12 cellular contexts compared by ENCODE assay signal in the genomic region with DNA sequence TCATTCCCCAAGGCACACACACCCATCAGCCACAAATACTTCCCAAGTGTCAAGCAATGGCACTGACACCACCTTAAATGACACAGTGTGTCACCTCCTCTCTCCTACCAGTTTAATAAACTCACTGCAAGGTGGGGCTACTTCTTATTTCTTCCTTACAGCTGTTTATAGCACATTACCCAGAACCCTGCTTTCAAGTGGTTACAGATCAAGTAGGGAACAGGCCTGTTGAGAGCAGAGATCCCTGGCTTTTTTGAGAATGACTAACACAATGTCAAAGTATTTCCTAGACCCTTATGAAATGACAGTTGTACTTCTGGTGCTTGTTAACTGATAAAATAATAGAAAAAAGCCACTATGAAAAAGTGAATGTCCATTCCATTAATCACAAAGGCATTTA. TPM values are rescaled to one million over a fixed set of nuclear protein-coding genes. Genes with fewer than 3 reads are reported as not detected.
DNase-seq lines count a peak whose midpoint lies in the region; ATAC-seq lines count a peak whose summit lies in the region.
"Had no signal": no experiment of that assay in that cellular context is flagged by ENCODE, and none has a peak within 500 bp of the region (broad histone marks: within the 10 kb centered on the region; RNA-seq: fewer than 3 reads in every experiment).

No MANE protein-coding gene starts in this region.

- intact Hi-C loops in activated CD4-positive, alpha-beta memory T cell treated with anti-CD3 and anti-CD28 coated beads for 36 hours (cut with micrococcal nuclease), result no loop called here

- peaks cover 87% of the 10 kb centered on the region for H3K4me1 Mint-ChIP-seq in activated CD4-positive, alpha-beta memory T cell treated with anti-CD3 and anti-CD28 coated beads for 36 hours (ENCODE audit: low read depth)
- H3K4me1 Mint-ChIP-seq in activated CD4-positive, alpha-beta memory T cell treated with anti-CD3 and anti-CD28 coated beads, Interleukin-2, amount 10 ng/mL, durations not matched to agents 7 days and 5 days, result peaks cover 63% of the 10 kb centered on the region

- H3K4me3 Mint-ChIP-seq in activated CD4-positive, alpha-beta memory T cell treated with anti-CD3 and anti-CD28 coated beads for 36 hours, result no peak overlapping the region
- no peak overlapping the region for H3K4me3 Mint-ChIP-seq in activated CD4-positive, alpha-beta memory T cell treated with anti-CD3 and anti-CD28 coated beads, Interleukin-2, amount 10 ng/mL, durations not matched to agents 7 days and 5 days
- H3K4me3 Mint-ChIP-seq: dendritic cell treated with granulocyte-macrophage colony-stimulating factor and Interleukin-4, amounts not matched to agents 40 ng/mL and 50 ng/mL, for 4 days; nephron had no signal

- H3K27me3 Mint-ChIP-seq in activated CD4-positive, alpha-beta memory T cell treated with anti-CD3 and anti-CD28 coated beads for 36 hours, result no peaks in the 10 kb centered on the region
- no peaks in the 10 kb centered on the region for H3K27me3 Mint-ChIP-seq in activated CD4-positive, alpha-beta memory T cell treated with anti-CD3 and anti-CD28 coated beads, Interleukin-2, amount 10 ng/mL, durations not matched to agents 7 days and 5 days
- H3K27me3 Mint-ChIP-seq: dendritic cell treated with granulocyte-macrophage colony-stimulating factor and Interleukin-4, amounts not matched to agents 40 ng/mL and 50 ng/mL, for 4 days had no signal

- no peaks in the 10 kb centered on the region for H3K9me3 Mint-ChIP-seq in activated CD4-positive, alpha-beta memory T cell treated with anti-CD3 and anti-CD28 coated beads for 36 hours
- no peaks in the 10 kb centered on the region for H3K9me3 Mint-ChIP-seq in activated CD4-positive, alpha-beta memory T cell treated with anti-CD3 and anti-CD28 coated beads, Interleukin-2, amount 10 ng/mL, durations not matched to agents 7 days and 5 days
- no peaks in the 10 kb centered on the region for H3K9me3 Mint-ChIP-seq in activated naive CD4-positive, alpha-beta T cell treated with anti-CD3 and anti-CD28 coated beads, Interleukin-2, amount 50 U/mL, for 72 hours
- H3K9me3 Mint-ChIP-seq: dendritic cell treated with granulocyte-macrophage colony-stimulating factor and Interleukin-4, amounts not matched to agents 40 ng/mL and 50 ng/mL, for 4 days; nephron had no signal

- no peaks in the 10 kb centered on the region for H3K27me3 ChIP-seq in stomach smooth muscle (ENCODE audit: control insufficient read depth in 1 of 2, insufficient read depth in 2 of 2, low read length in 2 of 2)

- DNase-seq in activated CD4-positive, alpha-beta memory T cell treated with anti-CD3 and anti-CD28 coated beads for 36 hours, result no peak
- no peak for DNase-seq in activated CD4-positive, alpha-beta memory T cell treated with anti-CD3 and anti-CD28 coated beads, Interleukin-2, amount 10 ng/mL, durations not matched to agents 7 days and 5 days
- no peak for DNase-seq in activated naive CD4-positive, alpha-beta T cell treated with anti-CD3 and anti-CD28 coated beads, Interleukin-2, amount 50 U/mL, for 72 hours (ENCODE audit: low spot score in 2 of 2)
- DNase-seq in hepatic stellate cell (ENCODE audit: low spot score), result peak; percentile 70
- DNase-seq in NCI-H1105 (lab: John Stamatoyannopoulos, UW), result no peak
- DNase-seq in SIG-M5 (lab: John Stamatoyannopoulos, UW), result no peak
- no peak for DNase-seq in NCI-H2029 (lab: John Stamatoyannopoulos, UW)

- H3K36me3 Mint-ChIP-seq in activated CD4-positive, alpha-beta memory T cell treated with anti-CD3 and anti-CD28 coated beads for 36 hours, result peaks cover 9% of the 10 kb centered on the region
- peaks cover 20% of the 10 kb centered on the region for H3K36me3 Mint-ChIP-seq in activated CD4-positive, alpha-beta memory T cell treated with anti-CD3 and anti-CD28 coated beads, Interleukin-2, amount 10 ng/mL, durations not matched to agents 7 days and 5 days (ENCODE audit: low read depth)
- peaks cover 4 to 28% of the 10 kb centered on the region in 2 donors for H3K36me3 Mint-ChIP-seq in activated naive CD4-positive, alpha-beta T cell treated with anti-CD3 and anti-CD28 coated beads, Interleukin-2, amount 50 U/mL, for 72 hours

- H3K27ac ChIP-seq in stomach smooth muscle (ENCODE audit: low read length), result peak overlapping the region; percentile 26

- H3K9ac ChIP-seq in stomach smooth muscle (ENCODE audit: low read length in 2 of 2), result no peak overlapping the region

- POLR2A ChIA-PET in activated CD4-positive, alpha-beta memory T cell treated with anti-CD3 and anti-CD28 coated beads for 36 hours (lab: Charles Lee), result interaction anchor here (1.2 to 1.8 kb wide), 2 partner anchors 10 to 19 kb away, joined by 5 to 6 read pairs; partner anchors contain the start of gene ZBTB17
- POLR2A ChIA-PET in activated CD4-positive, alpha-beta memory T cell treated with anti-CD3 and anti-CD28 coated beads, Interleukin-2, amount 10 ng/mL, durations not matched to agents 7 days and 5 days (lab: Charles Lee), result interaction anchor here (1.4 kb wide), 1 partner anchor 10 kb away, joined by 6 read pairs; no protein-coding TSS in a partner anchor

- peak overlapping the region; percentile 71 for H3K27ac Mint-ChIP-seq in activated CD4-positive, alpha-beta memory T cell treated with anti-CD3 and anti-CD28 coated beads for 36 hours
- H3K27ac Mint-ChIP-seq in activated CD4-positive, alpha-beta memory T cell treated with anti-CD3 and anti-CD28 coated beads, Interleukin-2, amount 10 ng/mL, durations not matched to agents 7 days and 5 days, result no peak overlapping the region
- peak overlapping the region; percentile 73 to 81 for H3K27ac Mint-ChIP-seq in activated naive CD4-positive, alpha-beta T cell treated with anti-CD3 and anti-CD28 coated beads, Interleukin-2, amount 50 U/mL, for 72 hours
- H3K27ac Mint-ChIP-seq: dendritic cell treated with granulocyte-macrophage colony-stimulating factor and Interleukin-4, amounts not matched to agents 40 ng/mL and 50 ng/mL, for 4 days had no signal

- H3K4me1 ChIP-seq in stomach smooth muscle (ENCODE audit: control insufficient read depth, insufficient read depth, low read length), result peaks cover 36% of the 10 kb centered on the region

- no peaks in the 10 kb centered on the region for H3K9me3 ChIP-seq in stomach smooth muscle (ENCODE audit: control insufficient read depth in 2 of 2, low read length in 2 of 2)

- ATAC-seq in activated naive CD4-positive, alpha-beta T cell treated with anti-CD3 and anti-CD28 coated beads, Interleukin-2, amount 50 U/mL, for 72 hours, result peak; percentile 36 to 53

- peaks cover 0 to 2% of the 10 kb centered on the region in 2 donors for H3K36me3 ChIP-seq in stomach smooth muscle (ENCODE audit: control insufficient read depth in 2 of 2, insufficient read depth in 2 of 2, low read length in 2 of 2)

- CTCF ChIA-PET in activated CD4-positive, alpha-beta memory T cell treated with anti-CD3 and anti-CD28 coated beads for 36 hours (lab: Charles Lee), result interaction anchor here (1.0 to 1.2 kb wide), 2 partner anchors 13 to 53 kb away, joined by 3 read pairs; no protein-coding TSS in a partner anchor
- CTCF ChIA-PET in activated CD4-positive, alpha-beta memory T cell treated with anti-CD3 and anti-CD28 coated beads, Interleukin-2, amount 10 ng/mL, durations not matched to agents 7 days and 5 days (lab: Charles Lee), result interaction anchor here (1.3 kb wide), 1 partner anchor 164 kb away, joined by 3 read pairs; no protein-coding TSS in a partner anchor

- H3K4me3 ChIP-seq in stomach smooth muscle (ENCODE audit: low read length in 2 of 2), result no peak overlapping the region

RNA-seq across cellular contexts. Expression of gene ZBTB17, which starts 19.8 kb away (rescaled TPM):
- 10 to 100 TPM; 52.7 to 58.8 TPM for total RNA-seq in activated CD4-positive, alpha-beta memory T cell treated with anti-CD3 and anti-CD28 coated beads for 36 hours
- total RNA-seq in activated CD4-positive, alpha-beta memory T cell treated with anti-CD3 and anti-CD28 coated beads, Interleukin-2, amount 10 ng/mL, durations not matched to agents 7 days and 5 days, result 10 to 100 TPM; 43.8 to 48.0 TPM
- total RNA-seq in activated naive CD4-positive, alpha-beta T cell treated with anti-CD3 and anti-CD28 coated beads, Interleukin-2, amount 50 U/mL, for 72 hours, result 10 to 100 TPM; 44.7 to 54.9 TPM

RNA-seq across cellular contexts. Expression of gene SRARP, which starts 47.9 kb away (rescaled TPM):
- not detected for total RNA-seq in activated CD4-positive, alpha-beta memory T cell treated with anti-CD3 and anti-CD28 coated beads for 36 hours
- not detected for total RNA-seq in activated CD4-positive, alpha-beta memory T cell treated with anti-CD3 and anti-CD28 coated beads, Interleukin-2, amount 10 ng/mL, durations not matched to agents 7 days and 5 days
- not detected for total RNA-seq in activated naive CD4-positive, alpha-beta T cell treated with anti-CD3 and anti-CD28 coated beads, Interleukin-2, amount 50 U/mL, for 72 hours
- total RNA-seq: MCF 10A, NCI-H460 had no signal
